Comparison of ENCODE assay signal across 8 cellular contexts in genomic region chr6:119349041-119349340, GRCh38. TPM values are rescaled to one million over a fixed set of nuclear protein-coding genes. Genes with fewer than 3 reads are reported as not detected.
A peak's percentile ranks its signal among the peaks of the same experiment; 100 is the strongest.
DNase-seq lines count a peak whose midpoint lies in the region; ATAC-seq, FAIRE-seq and TF ChIP-seq lines count a peak whose summit lies in the region.

No MANE protein-coding gene starts in this region.

- BruUV-seq in HepG2 (replicated peaks; lab: Mats Ljungman, UMichigan) = no TSS peak

- peaks cover 35% of the 10 kb centered on the region for H4K20me1 ChIP-seq in HepG2 (ENCODE audit: insufficient read depth, low read length)

- 0% methylated on average over 31 of the region's 34 CpGs; no CpG with 5 or more reads in 1 of the 2 donors for WGBS in body of pancreas, 2 donors
- 0% methylated on average over 4 of the region's 34 CpGs for WGBS in HepG2 (ENCODE audit: low lambda C conversion rate)
- WGBS in tibial nerve, 2 donors = 1% methylated on average over 15 to 16 of the region's 34 CpGs

- TF ChIP-seq EP300 in HepG2 (IDR thresholded peaks at IDR 0.05; ENCODE audit: low read depth in 2 of 2, low read length in 2 of 2) (no peak), HepG2 (CRISPR knock-in tag; IDR thresholded peaks at IDR 0.05; ENCODE audit: borderline replicate concordance) (no peak), tibial nerve (IDR thresholded peaks at IDR 0.05) (no peak)

- no peak overlapping the region for H2AFZ ChIP-seq in HepG2 (ENCODE audit: low read length)

- TF ChIP-seq RAD21 in HepG2 (CRISPR knock-in tag; IDR thresholded peaks at IDR 0.05) = no peak

- H3K4me1 Mint-ChIP-seq in activated T-cell treated with anti-CD3 and anti-CD28 coated beads, Interleukin-2, amount 50 U/mL, for 4 hours (ENCODE audit: low read depth) = peaks cover 50% of the 10 kb centered on the region

- H3K9me3 ChIP-seq in body of pancreas (no peaks in the 10 kb centered on the region), HepG2 (ENCODE audit: low read length) (no peaks in the 10 kb centered on the region), tibial nerve (no peaks in the 10 kb centered on the region)

- DNase-seq in activated T-cell treated with anti-CD3 and anti-CD28 coated beads, Interleukin-2, amount 50 U/mL, for 4 hours = no peak
- no peak for DNase-seq in activated T-cell treated with anti-CD3 and anti-CD28 coated beads, Interleukin-2, amount 50 U/mL, for 1 hour
- no peak for DNase-seq in body of pancreas
- no peak for DNase-seq in HepG2 (ENCODE audit: low spot score)
- DNase-seq in tibial nerve (ENCODE audit: low spot score in 2 of 2) = no peak
- no peak for DNase-seq in stimulated activated naive CD4-positive, alpha-beta T cell (lab: John Stamatoyannopoulos, UW)
- no peak for DNase-seq in SK-N-DZ (ENCODE audit: low spot score)

- TF ChIP-seq CTCF in body of pancreas (IDR thresholded peaks at IDR 0.05) (no peak), HepG2 (CRISPR knock-in tag; IDR thresholded peaks at IDR 0.05) (no peak), tibial nerve (IDR thresholded peaks at IDR 0.05) (no peak)

- FAIRE-seq in HepG2 (lab: Jason Lieb, UNC) = no peak

- no peaks in the 10 kb centered on the region for H3K27me3 Mint-ChIP-seq in activated T-cell treated with anti-CD3 and anti-CD28 coated beads, Interleukin-2, amount 50 U/mL, for 4 hours (ENCODE audit: low read depth)

- peak overlapping the region; percentile 74 to 96 (median 90) for H3K27ac ChIP-seq in body of pancreas
- H3K27ac ChIP-seq in HepG2 (ENCODE audit: extremely low read length, insufficient read depth, low read length) = peak overlapping the region; percentile 100
- H3K27ac ChIP-seq in tibial nerve = peak overlapping the region; percentile 88 to 98 (median 96)

- H3K4me2 ChIP-seq in HepG2 (ENCODE audit: low read depth, low read length) = peak overlapping the region; percentile 96

- in situ Hi-C loops in HepG2 (cut with HindIII; ENCODE audit: extremely low pct_ligation_motif_present, low pct_unique_long_range_greater_than_20kb) = loop anchor here (5.0 kb wide), 1 partner anchor 202 kb away; no protein-coding TSS in a partner anchor

- peaks cover 4% of the 10 kb centered on the region for H3K36me3 Mint-ChIP-seq in activated T-cell treated with anti-CD3 and anti-CD28 coated beads, Interleukin-2, amount 50 U/mL, for 4 hours (ENCODE audit: insufficient read depth)

- H3K27me3 ChIP-seq in body of pancreas (no peaks in the 10 kb centered on the region), HepG2 (ENCODE audit: control insufficient read depth in 1 of 2, insufficient read depth in 2 of 2, low read length in 2 of 2) (no peaks in the 10 kb centered on the region; a peak in 1 of 5 replicates), tibial nerve (no peaks in the 10 kb centered on the region)

- H3K9me3 Mint-ChIP-seq in activated T-cell treated with anti-CD3 and anti-CD28 coated beads, Interleukin-2, amount 50 U/mL, for 4 hours = no peaks in the 10 kb centered on the region

- H3K4me1 ChIP-seq in body of pancreas = peaks cover 39% of the 10 kb centered on the region
- peaks cover 29% of the 10 kb centered on the region for H3K4me1 ChIP-seq in HepG2 (ENCODE audit: insufficient read depth, low read length)
- peaks cover 0 to 54% (median 4%) of the 10 kb centered on the region in 4 donors for H3K4me1 ChIP-seq in tibial nerve

- no peaks in the 10 kb centered on the region for H3K36me3 ChIP-seq in body of pancreas (replicated peaks in 1 of 2; ENCODE audit: insufficient read depth in 1 of 2, low read depth in 2 of 2)
- peaks cover 0 to 8% of the 10 kb centered on the region in 2 experiments; a peak in 3 of 5 replicates for H3K36me3 ChIP-seq in HepG2 (replicated peaks in 1 of 2; ENCODE audit: control insufficient read depth in 1 of 2, insufficient read depth in 2 of 2, low read length in 2 of 2)
- no peaks in the 10 kb centered on the region for H3K36me3 ChIP-seq in tibial nerve

- H3K4me3 Mint-ChIP-seq in activated T-cell treated with anti-CD3 and anti-CD28 coated beads, Interleukin-2, amount 50 U/mL, for 4 hours = peak overlapping the region; percentile 86

- CTCF ChIA-PET in HepG2 (lab: Yijun Ruan, JAX; ENCODE audit: low intra/inter-chr PET ratio, low total read pairs) = no interaction called here

- POLR2A ChIA-PET in HepG2 (lab: Yijun Ruan, JAX) = interaction anchor here (2.4 to 3.6 kb wide), 4 partner anchors 12 to 219 kb away, joined by 13 to 24 read pairs (median 14); no protein-coding TSS in a partner anchor

- intact Hi-C loops in body of pancreas (cut with DNase I) = no loop called here
- intact Hi-C loops in HepG2 (cut with micrococcal nuclease; ENCODE audit: unreplicated experiment) = loop anchor here (5.0 kb wide), 2 partner anchors 148 to 217 kb away; no protein-coding TSS in a partner anchor

- no peak for TF ChIP-seq POLR2A in body of pancreas (IDR thresholded peaks at IDR 0.05)
- TF ChIP-seq POLR2A in HepG2 (IDR thresholded peaks at IDR 0.05; ENCODE audit: insufficient read depth in 1 of 2, low read depth in 2 of 2, low read length in 2 of 2) = no peak
- TF ChIP-seq POLR2A in tibial nerve (IDR thresholded peaks at IDR 0.05) = no peak

- peaks cover 81% of the 10 kb centered on the region for H3K79me2 ChIP-seq in HepG2 (ENCODE audit: insufficient read depth, low read length)

- no peak for ATAC-seq in activated T-cell treated with anti-CD3 and anti-CD28 coated beads, Interleukin-2, amount 50 U/mL, for 4 hours
- ATAC-seq in HG03354 (IDR thresholded peaks at IDR 0.05; ENCODE audit: poor library complexity, severe bottlenecking, unreplicated experiment) (peak; percentile 1), body of pancreas (peak; percentile 7), HepG2 (peak; percentile 10)

- peak overlapping the region; percentile 99 for H3K9ac ChIP-seq in HepG2 (ENCODE audit: insufficient read depth, low read depth, low read length)

- peak overlapping the region; percentile 73 to 99 for H3K4me3 ChIP-seq in body of pancreas
- peak overlapping the region; percentile 89 to 99 (median 99) for H3K4me3 ChIP-seq in HepG2 (replicated peaks in 1 of 3; ENCODE audit: insufficient read depth in 1 of 3, low read depth in 2 of 3, low read length in 3 of 3)
- peak overlapping the region; percentile 74 to 99 (median 87) for H3K4me3 ChIP-seq in tibial nerve

TF ChIP-seq in HepG2, 621 proteins besides CTCF, POLR2A, EP300 and RAD21 (continues in another document):
- TF ChIP-seq HNRNPLL (IDR thresholded peaks at IDR 0.05; ENCODE audit: low read depth, low read length, poor library complexity, severe bottlenecking) = peak; percentile 41
- no peak for TF ChIP-seq ZNF260 (CRISPR knock-in tag; IDR thresholded peaks at IDR 0.05; ENCODE audit: borderline replicate concordance, low read depth)
- TF ChIP-seq ZBTB43 (CRISPR knock-in tag; conservative IDR thresholded peaks at IDR 0.05) = 0 out of 2 replicates have a peak, but pooled peaks have one; percentile 5
- no peak for TF ChIP-seq SUZ12 (IDR thresholded peaks at IDR 0.05; ENCODE audit: low read depth, low read length)
- TF ChIP-seq MIER2 (CRISPR knock-in tag; IDR thresholded peaks at IDR 0.05) = no peak

RNA-seq across cellular contexts. Expression of gene MAN1A1, which starts 0.6 kb away (rescaled TPM):
- total RNA-seq in activated T-cell treated with anti-CD3 and anti-CD28 coated beads, Interleukin-2, amount 50 U/mL, for 4 hours = 10 to 100 TPM; 28.5 to 33.6 (median 31.2) TPM
- 100 to 1,000 TPM in 1 of 2 donors, 10 to 100 TPM in 1; 85.4 to 109 TPM for total RNA-seq in body of pancreas
- 98.7 and 156 TPM in 2 replicates for total RNA-seq in HepG2 (2016; rRNA removed; fragmentation: Illumina TruSeq; extraction: Trizol)
- total RNA-seq in HepG2 (2016; cell fraction: cytosol; rRNA removed; fragmentation: Illumina TruSeq; extraction: Trizol; ENCODE audit: low read depth) = 8.0 and 9.3 TPM in 2 replicates
- 92.1 and 154 TPM in 2 replicates for total RNA-seq in HepG2 (2016; cell fraction: insoluble cytoplasmic fraction; rRNA removed; fragmentation: Illumina TruSeq; extraction: Trizol)
- 35.4 and 40.1 TPM in 2 replicates for total RNA-seq in HepG2 (2016; cell fraction: membrane; rRNA removed; fragmentation: Illumina TruSeq; extraction: Trizol)
- total RNA-seq in HepG2 (2016; cell fraction: nucleus; rRNA removed; fragmentation: Illumina TruSeq; extraction: Trizol) = 183 and 203 TPM in 2 replicates
- 192 and 236 TPM in 2 replicates for polyA plus RNA-seq in HepG2 (2011; rRNA removed)
- 99.8 and 148 TPM in 2 replicates for polyA plus RNA-seq in HepG2 (2011; cell fraction: cytosol; rRNA removed)
- 62.7 and 77.6 TPM in 2 replicates for polyA plus RNA-seq in HepG2 (2011; cell fraction: nucleus; rRNA removed)
- polyA plus RNA-seq in HepG2 (2012) = 214 and 224 TPM in 2 replicates
- 6.6 and 6.7 TPM in 2 replicates for polyA plus RNA-seq in HepG2 (2016; cell fraction: cytosol; fragmentation: Illumina TruSeq; extraction: Trizol; ENCODE audit: low read depth)
- 106 and 111 TPM in 2 replicates for polyA plus RNA-seq in HepG2 (2016; cell fraction: insoluble cytoplasmic fraction; fragmentation: Illumina TruSeq; extraction: Trizol; ENCODE audit: low read depth)
- polyA plus RNA-seq in HepG2 (2016; cell fraction: membrane; fragmentation: Illumina TruSeq; extraction: Trizol; ENCODE audit: low read depth) = 19.3 and 22.4 TPM in 2 replicates
- 218 and 229 TPM in 2 replicates for polyA plus RNA-seq in HepG2 (2016; cell fraction: nucleus; fragmentation: Illumina TruSeq; extraction: Trizol; ENCODE audit: insufficient read depth, low read depth)
- 0.70 and 113 TPM in 2 replicates for polyA minus RNA-seq in HepG2 (2011; rRNA and poly(A)+ RNA removed; ENCODE audit: low replicate concordance)
- 203 TPM in 2 replicates for polyA minus RNA-seq in HepG2 (2011; cell fraction: cytosol; rRNA and poly(A)+ RNA removed)
- polyA minus RNA-seq in HepG2 (2011; cell fraction: nucleus; rRNA and poly(A)+ RNA removed) = 222 and 223 TPM in 2 replicates
- total RNA-seq in tibial nerve = 100 to 1,000 TPM; 118 to 287 (median 154) TPM
- 23.8 and 24.9 TPM in 2 replicates for polyA plus RNA-seq in SK-N-DZ (2014; cell fraction: cytosol; rRNA removed)
- polyA plus RNA-seq in SK-N-DZ (2014; cell fraction: nucleus; rRNA removed) = 12.8 and 12.9 TPM in 2 replicates

Comparison
In these comparisons a context has a peak if more than half of its experiments do, and no peak if none do; other contexts are left out.
1. ATAC-seq: peak in HG03354 (single experiment), body of pancreas (single experiment) and HepG2 (single experiment); none in activated T-cell treated with anti-CD3 and anti-CD28 coated beads, Interleukin-2, amount 50 U/mL, for 4 hours (0 of 2).
2. Peak in every context shown above with its lines, with median percentiles within 50 percentile points of each other: H3K27ac ChIP-seq and H3K4me3 ChIP-seq.